In the genomic region with DNA sequence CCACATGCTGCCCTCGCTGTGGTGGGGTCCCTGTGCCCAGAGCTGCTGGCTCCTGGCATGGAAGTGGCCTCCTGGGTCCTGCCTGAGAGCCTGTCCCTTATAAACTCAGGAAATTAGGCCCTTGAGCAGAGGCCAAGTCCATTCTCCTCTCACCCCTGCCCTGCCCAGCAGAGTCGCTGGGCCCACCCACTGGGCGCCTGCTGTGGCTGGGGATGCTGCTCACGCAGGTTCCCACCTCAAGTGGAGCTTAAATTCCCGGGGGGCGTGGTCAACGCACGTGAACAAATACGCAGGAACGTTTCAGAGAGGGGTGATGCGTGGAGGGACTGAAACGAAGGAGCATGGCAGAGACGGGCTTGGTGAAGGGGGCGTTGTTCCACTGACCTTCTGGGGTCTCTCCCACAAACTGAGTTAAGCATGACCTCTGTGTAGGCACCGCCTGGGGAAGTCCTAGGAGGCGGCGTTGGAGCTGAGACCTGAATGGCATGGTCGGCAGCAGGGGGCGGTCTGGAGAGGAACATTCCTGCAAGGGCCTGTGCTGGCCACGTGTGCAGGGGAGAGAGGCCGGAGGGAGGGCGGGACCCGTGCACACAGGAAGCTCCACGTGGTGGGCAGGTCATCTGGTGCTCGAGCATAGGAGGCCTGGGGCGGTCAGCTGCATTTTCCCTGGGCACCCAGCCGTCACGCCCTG, we compare ENCODE assay signal across 11 cellular contexts. TPM values are rescaled to one million over a fixed set of nuclear protein-coding genes. Genes with fewer than 3 reads are reported as not detected.
DNase-seq lines count a peak whose midpoint lies in the region; ATAC-seq, FAIRE-seq and TF ChIP-seq lines count a peak whose summit lies in the region.
"Had no signal": no experiment of that assay in that cellular context is flagged by ENCODE, and none has a peak within 500 bp of the region (broad histone marks: within the 10 kb centered on the region; RNA-seq: fewer than 3 reads in every experiment).

No MANE protein-coding gene starts in this region.

- no peaks in the 10 kb centered on the region for H3K27me3 Mint-ChIP-seq in stimulated activated naive CD8-positive, alpha-beta T cell treated with anti-CD3 and anti-CD28 coated beads, Interleukin-15, amount 100 ng/mL, for 72 hours
- H3K27me3 Mint-ChIP-seq: natural killer cell treated with Interleukin-12 subunit alpha and Interleukin-12 subunit beta and Interleukin-15 and Interleukin-18, amount 100 ng/mL, for 72 hours had no signal

- no peak overlapping the region for H2AFZ ChIP-seq in OCI-LY7 (ENCODE audit: low read length)

- DNase-seq in right cardiac atrium (peak in 2 of 3 donors; percentile 57 to 61), Right ventricle myocardium superior (no peak), bronchial epithelial cell (ENCODE audit: low read depth) (peak; percentile 17), left kidney (ENCODE audit: low read depth, low spot score) (peak; percentile 92), small intestine (no peak), OCI-LY7 (ENCODE audit: low spot score) (no peak), hepatic stellate cell (ENCODE audit: low spot score) (no peak)
- DNase-seq in stimulated activated naive CD8-positive, alpha-beta T cell treated with anti-CD3 and anti-CD28 coated beads, Interleukin-15, amount 100 ng/mL, for 72 hours: no peak
- DNase-seq: central memory CD4-positive, alpha-beta T cell had no signal

- WGBS in right cardiac atrium: 61% methylated on average over 28 of the region's 28 CpGs
- whole genome bisulfite sequencing in small intestine, 3 donors: 70 to 75% (median 71%) methylated on average over 28 of the region's 28 CpGs

- H3K27ac ChIP-seq in right cardiac atrium (ENCODE audit: low read length): no peak overlapping the region
- no peak overlapping the region for H3K27ac ChIP-seq in small intestine (ENCODE audit: low read depth in 1 of 2, low read length in 1 of 2)
- H3K27ac ChIP-seq in OCI-LY7 (ENCODE audit: low read depth, low read length, poor library complexity, severe bottlenecking): no peak overlapping the region

- CTCF ChIA-PET in OCI-LY7 (lab: Charles Lee; ENCODE audit: unreplicated experiment): no interaction called here

- H3K4me3 ChIP-seq in right cardiac atrium (ENCODE audit: low read length) (no peak overlapping the region), bronchial epithelial cell (ENCODE audit: low read depth, low read length) (no peak overlapping the region), small intestine (ENCODE audit: low read depth in 1 of 2, low read length in 2 of 2) (no peak overlapping the region), OCI-LY7 (ENCODE audit: low read depth, low read length, poor library complexity, severe bottlenecking) (no peak overlapping the region)
- H3K4me3 ChIP-seq: heart left ventricle had no signal

- FAIRE-seq in bronchial epithelial cell (lab: Jason Lieb, UNC): no peak
- FAIRE-seq in small intestine (lab: Jason Lieb, UNC): no peak

- no TSS peak for BruUV-seq in OCI-LY7 (replicated peaks; lab: Mats Ljungman, UMichigan)

- H3K27me3 ChIP-seq in right cardiac atrium (ENCODE audit: control insufficient read depth, insufficient read depth) (no peaks in the 10 kb centered on the region), bronchial epithelial cell (ENCODE audit: control insufficient read depth, insufficient read depth, low read length) (no peaks in the 10 kb centered on the region), small intestine (ENCODE audit: control insufficient read depth in 2 of 2, insufficient read depth in 2 of 2, low read length in 2 of 2) (no peaks in the 10 kb centered on the region)
- H3K27me3 ChIP-seq: heart left ventricle had no signal

- H3K4me1 ChIP-seq in right cardiac atrium (ENCODE audit: control insufficient read depth, insufficient read depth, low read length) (no peaks in the 10 kb centered on the region), small intestine (ENCODE audit: control insufficient read depth in 2 of 2, insufficient read depth in 1 of 2, low read depth in 1 of 2, low read length in 1 of 2) (no peaks in the 10 kb centered on the region), OCI-LY7 (ENCODE audit: insufficient read depth, low read length, poor library complexity, severe bottlenecking) (no peaks in the 10 kb centered on the region)

- no peaks in the 10 kb centered on the region for H3K79me2 ChIP-seq in OCI-LY7 (ENCODE audit: insufficient read depth, low read depth, low read length)

- intact Hi-C loops in right cardiac atrium (cut with DNase I) (no loop called here), Right ventricle myocardium superior (cut with DNase I) (no loop called here), OCI-LY7 (cut with micrococcal nuclease; ENCODE audit: unreplicated experiment) (no loop called here)

- no peak overlapping the region for H3K4me3 Mint-ChIP-seq in stimulated activated naive CD8-positive, alpha-beta T cell treated with anti-CD3 and anti-CD28 coated beads, Interleukin-15, amount 100 ng/mL, for 72 hours
- H3K4me3 Mint-ChIP-seq: natural killer cell treated with Interleukin-12 subunit alpha and Interleukin-12 subunit beta and Interleukin-15 and Interleukin-18, amount 100 ng/mL, for 72 hours had no signal

- H3K9me3 Mint-ChIP-seq in stimulated activated naive CD8-positive, alpha-beta T cell treated with anti-CD3 and anti-CD28 coated beads, Interleukin-15, amount 100 ng/mL, for 72 hours: no peaks in the 10 kb centered on the region
- H3K9me3 Mint-ChIP-seq: natural killer cell treated with Interleukin-12 subunit alpha and Interleukin-12 subunit beta and Interleukin-15 and Interleukin-18, amount 100 ng/mL, for 72 hours had no signal

- H3K27ac Mint-ChIP-seq in stimulated activated naive CD8-positive, alpha-beta T cell treated with anti-CD3 and anti-CD28 coated beads, Interleukin-15, amount 100 ng/mL, for 72 hours: peak overlapping the region in 1 of 2 donors; percentile 54
- H3K27ac Mint-ChIP-seq: natural killer cell treated with Interleukin-12 subunit alpha and Interleukin-12 subunit beta and Interleukin-15 and Interleukin-18, amount 100 ng/mL, for 72 hours had no signal

- POLR2A ChIA-PET in OCI-LY7 (lab: Charles Lee): no interaction called here

- peak; percentile 39 for TF ChIP-seq CTCF in bronchial epithelial cell (IDR thresholded peaks at IDR 0.05; ENCODE audit: insufficient read depth, low read length, severe bottlenecking)
- no peak for TF ChIP-seq CTCF in OCI-LY7 (conservative IDR thresholded peaks at IDR 0.05; ENCODE audit: low read length)

- no peaks in the 10 kb centered on the region for H3K9me2 ChIP-seq in OCI-LY7 (ENCODE audit: insufficient read depth, low read length)

- no peaks in the 10 kb centered on the region for H3K4me1 Mint-ChIP-seq in stimulated activated naive CD8-positive, alpha-beta T cell treated with anti-CD3 and anti-CD28 coated beads, Interleukin-15, amount 100 ng/mL, for 72 hours

- H3K9me3 ChIP-seq in right cardiac atrium (ENCODE audit: control insufficient read depth, low read length) (no peaks in the 10 kb centered on the region), small intestine (ENCODE audit: control insufficient read depth, low read depth) (no peaks in the 10 kb centered on the region), OCI-LY7 (ENCODE audit: low read length) (no peaks in the 10 kb centered on the region)
- H3K9me3 ChIP-seq: heart left ventricle had no signal

- no peaks in the 10 kb centered on the region for H4K20me1 ChIP-seq in OCI-LY7 (ENCODE audit: insufficient read depth, low read length)

- H3K36me3 ChIP-seq in bronchial epithelial cell (ENCODE audit: control insufficient read depth, insufficient read depth, low read length) (no peaks in the 10 kb centered on the region), small intestine (ENCODE audit: control insufficient read depth in 2 of 2, insufficient read depth in 2 of 2, low read length in 2 of 2) (no peaks in the 10 kb centered on the region), OCI-LY7 (ENCODE audit: insufficient read depth, low read length) (no peaks in the 10 kb centered on the region)

- peak in 1 of 2 donors; percentile 6 for ATAC-seq in right cardiac atrium
- no peak for ATAC-seq in Right ventricle myocardium superior (ENCODE audit: poor library complexity)
- ATAC-seq in stimulated activated naive CD8-positive, alpha-beta T cell treated with anti-CD3 and anti-CD28 coated beads, Interleukin-15, amount 100 ng/mL, for 72 hours: no peak
- ATAC-seq: natural killer cell treated with Interleukin-12 subunit alpha and Interleukin-12 subunit beta and Interleukin-15 and Interleukin-18, amount 100 ng/mL, for 72 hours had no signal

- H3K4me2 ChIP-seq in OCI-LY7 (ENCODE audit: low read length): no peak overlapping the region

RNA-seq across cellular contexts. Expression of a gene that starts 27.9 kb away (rescaled TPM):
- total RNA-seq in right cardiac atrium (10 to 100 TPM; 25.3 to 46.3 (median 33.9) TPM), Right ventricle myocardium superior (23.4 TPM), bronchial epithelial cell (1.3 and 2.4 TPM in 2 replicates), OCI-LY7 (2022) (not detected in 2 replicates)
- polyA plus RNA-seq in right cardiac atrium (17.6 TPM), small intestine (10 to 100 TPM; 19.7 to 35.1 (median 29.1) TPM)
- not detected in 2 replicates for total RNA-seq in OCI-LY7 (2014; rRNA removed; shearing (Covaris generic))

Comparison
In these comparisons a context has a peak if more than half of its experiments do, and no peak if none do; other contexts are left out.
1. DNase-seq: peak in right cardiac atrium (2 of 3), bronchial epithelial cell (single experiment) and left kidney (single experiment); none in Right ventricle myocardium superior (single experiment), stimulated activated naive CD8-positive, alpha-beta T cell treated with anti-CD3 and anti-CD28 coated beads, Interleukin-15, amount 100 ng/mL, for 72 hours (0 of 2), small intestine (single experiment), OCI-LY7 (single experiment) and hepatic stellate cell (single experiment).